23 cellular contexts compared by ENCODE assay signal in the genomic region with DNA sequence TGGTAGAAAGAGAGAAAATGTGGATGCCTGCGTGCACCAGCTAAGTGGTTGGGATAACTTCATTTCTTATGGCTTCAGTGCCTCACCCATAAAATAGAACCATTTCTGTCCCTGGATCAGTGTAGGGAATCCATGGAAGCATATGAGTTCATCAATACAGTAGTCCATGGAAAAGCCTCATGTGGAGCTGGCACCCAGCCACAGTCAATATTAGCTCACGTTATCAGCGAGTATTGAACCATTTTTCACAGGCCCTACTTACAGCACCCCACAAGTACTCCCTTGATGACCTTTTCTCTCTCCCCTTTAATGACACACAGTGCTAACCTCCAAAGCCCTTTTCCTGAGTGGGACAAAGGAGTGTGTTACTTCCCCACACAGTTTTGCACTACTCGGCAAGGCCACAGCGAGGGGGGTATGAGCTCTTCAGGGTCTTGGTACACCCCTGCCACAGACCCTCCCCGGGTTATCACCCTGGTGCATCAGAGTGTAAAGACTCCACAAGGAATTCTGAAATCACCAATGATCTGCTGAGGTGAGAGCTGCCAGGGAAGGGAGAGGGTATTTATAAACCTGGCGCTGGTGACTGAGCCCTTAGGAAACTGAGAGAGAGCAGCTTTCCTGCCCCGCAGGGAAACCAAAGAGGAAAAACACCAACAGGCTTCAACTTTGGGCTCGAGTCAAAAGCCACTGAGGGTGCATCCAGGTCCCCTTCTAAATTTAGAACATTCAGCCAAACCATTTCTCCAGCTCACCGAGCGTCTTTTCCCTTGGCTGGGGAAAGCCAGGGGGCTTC. TPM values are rescaled to one million over a fixed set of nuclear protein-coding genes. Genes with fewer than 3 reads are reported as not detected.
DNase-seq lines count a peak whose midpoint lies in the region; ATAC-seq, FAIRE-seq and TF ChIP-seq lines count a peak whose summit lies in the region.
"Had no signal": no experiment of that assay in that cellular context is flagged by ENCODE, and none has a peak within 500 bp of the region (broad histone marks: within the 10 kb centered on the region; RNA-seq: fewer than 3 reads in every experiment).

No MANE protein-coding gene starts in this region.

- H3K4me1 ChIP-seq in small intestine (ENCODE audit: control insufficient read depth in 2 of 2, insufficient read depth in 1 of 2, low read depth in 1 of 2, low read length in 1 of 2) (peaks cover 0 to 4% of the 10 kb centered on the region in 2 donors), left ventricle myocardium inferior (no peaks in the 10 kb centered on the region)

- H3K27me3 ChIP-seq in small intestine (ENCODE audit: control insufficient read depth in 2 of 2, insufficient read depth in 2 of 2, low read length in 2 of 2) (no peaks in the 10 kb centered on the region), left ventricle myocardium inferior (ENCODE audit: low read depth) (no peaks in the 10 kb centered on the region)

- H3K27ac ChIP-seq in small intestine (ENCODE audit: low read depth in 1 of 2, low read length in 1 of 2) (no peak overlapping the region), left ventricle myocardium inferior (replicated peaks) (no peak overlapping the region)

- peak; percentile 32 for DNase-seq in DMS53 (lab: John Stamatoyannopoulos, UW)
- no peak for DNase-seq in DMS53 treated with DMSO at 0.1 percent for 48 hours (lab: John Stamatoyannopoulos, UW; ENCODE audit: unreplicated experiment)
- peak; percentile 70 for DNase-seq in NCI-H748 (lab: John Stamatoyannopoulos, UW; ENCODE audit: unreplicated experiment)
- DNase-seq in left lobe of liver (ENCODE audit: low spot score) = no peak
- DNase-seq in small intestine = peak; percentile 85
- DNase-seq in activated naive CD4-positive, alpha-beta T cell treated with Interleukin-2 at 50 U/mL for 16 hours = no peak
- DNase-seq in left ventricle myocardium inferior = no peak
- DNase-seq: 8988T, H9, Kasumi-1, MM.1S, NCI-H1092, NCI-H146, NCI-H2029 treated with DMSO at 0.1 percent for 48 hours, NCI-H2171 treated with DMSO at 0.1 percent for 48 hours, SHP77, SK-N-SH had no signal

- H3K36me3 ChIP-seq in small intestine (ENCODE audit: control insufficient read depth in 2 of 2, insufficient read depth in 2 of 2, low read length in 2 of 2) (no peaks in the 10 kb centered on the region), left ventricle myocardium inferior (no peaks in the 10 kb centered on the region)

- no peak for TF ChIP-seq CTCF in left ventricle myocardium inferior (IDR thresholded peaks at IDR 0.05; ENCODE audit: borderline replicate concordance)

- intact Hi-C loops in left ventricle myocardium inferior (cut with micrococcal nuclease) = no loop called here

- H3K4me3 ChIP-seq in small intestine (ENCODE audit: low read depth in 1 of 2, low read length in 2 of 2) = no peak overlapping the region
- H3K4me3 ChIP-seq in left ventricle myocardium inferior = no peak overlapping the region
- H3K4me3 ChIP-seq: GM12878 had no signal

- no peak for FAIRE-seq in small intestine (lab: Jason Lieb, UNC)
- FAIRE-seq: GM12878 had no signal

- ATAC-seq in left lobe of liver (peak; percentile 52), GM18517 (IDR thresholded peaks at IDR 0.05; ENCODE audit: unreplicated experiment) (no peak)
- ATAC-seq: GM12878 had no signal

- WGBS in small intestine, 3 donors = 35 to 69% (median 43%) methylated on average over 11 of the region's 11 CpGs

- no peaks in the 10 kb centered on the region for H3K9me3 ChIP-seq in small intestine (ENCODE audit: control insufficient read depth, low read depth)
- no peaks in the 10 kb centered on the region for H3K9me3 ChIP-seq in left ventricle myocardium inferior (replicated peaks)
- H3K9me3 ChIP-seq: SK-N-SH had no signal

RNA-seq across cellular contexts. Expression of a gene that starts 36.9 kb away (rescaled TPM):
- total RNA-seq in left lobe of liver (not detected), left ventricle myocardium inferior (not detected)
- polyA plus RNA-seq in small intestine = 1 to 10 TPM in 1 of 3 donors, not detected in 2; 1.1 TPM
- total RNA-seq: H9, HT-29, NCI-H460, RPMI7951 had no signal
- polyA plus RNA-seq: CD14-positive monocyte had no signal

Comparison
In these comparisons a context has a peak if more than half of its experiments do, and no peak if none do; other contexts are left out.
1. DNase-seq: peak in DMS53 (single experiment), NCI-H748 (single experiment) and small intestine (single experiment); none in DMS53 treated with DMSO at 0.1 percent for 48 hours (single experiment), left lobe of liver (single experiment), activated naive CD4-positive, alpha-beta T cell treated with Interleukin-2 at 50 U/mL for 16 hours (single experiment) and left ventricle myocardium inferior (single experiment).